ENCODE assay signal across 8 cellular contexts in the genomic region with DNA sequence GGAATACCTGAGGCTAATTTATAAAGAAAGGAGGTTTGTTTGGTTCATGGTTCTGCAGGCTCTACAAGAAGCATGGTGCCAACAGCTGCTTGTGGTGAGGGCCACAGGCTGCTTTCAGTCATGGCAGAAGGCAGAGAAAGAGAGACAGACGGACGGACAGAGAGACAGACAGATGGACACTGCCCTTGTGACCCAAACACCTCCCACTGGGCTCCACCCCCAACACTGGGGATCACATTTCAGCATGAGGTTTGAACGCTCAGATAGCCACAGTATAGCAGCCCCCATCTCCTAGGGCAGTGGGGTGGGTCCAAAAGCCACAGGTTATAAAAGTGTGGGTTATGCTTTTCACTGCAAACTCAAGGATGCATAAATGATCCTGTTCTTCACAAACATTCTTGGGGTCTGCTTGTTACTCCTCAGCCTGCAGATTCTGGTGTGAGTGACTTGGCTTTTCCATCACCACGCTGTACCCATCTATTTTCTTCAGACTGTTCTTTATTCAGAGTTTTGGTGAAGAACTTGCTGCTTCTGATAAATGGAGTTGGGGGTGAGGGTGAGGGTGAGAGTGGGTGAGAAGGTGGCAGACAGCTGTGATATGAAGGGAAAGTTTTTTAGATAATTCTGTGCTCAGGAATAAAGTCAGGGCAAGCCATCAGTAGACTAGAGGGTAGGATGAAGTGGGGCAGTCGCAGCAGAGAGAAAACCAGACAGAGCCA.
A peak's percentile ranks its signal among the peaks of the same experiment; 100 is the strongest.
DNase-seq lines count a peak whose midpoint lies in the region; ATAC-seq, FAIRE-seq and TF ChIP-seq lines count a peak whose summit lies in the region.
"Not testable (repeated sequence)": the region's sequence is repeated elsewhere in the genome, so short reads cannot be mapped to it uniquely, and the experiment has no call there.

No MANE protein-coding gene starts in this region.

- not testable (repeated sequence) for H3K23me2 ChIP-seq in H1 (ENCODE audit: low read depth, low read length)

- H3K18ac ChIP-seq in H1 (ENCODE audit: extremely low read depth, low read length): 0 out of 2 replicates have a peak overlapping the region, but pooled peaks have one; percentile 60

- not testable (repeated sequence) for H3K79me1 ChIP-seq in H1 (ENCODE audit: low read depth, low read length)

- ATAC-seq in CD8-positive, alpha-beta T cell: not testable (repeated sequence)
- ATAC-seq in GM23338: peak; percentile 72
- ATAC-seq in stimulated activated memory B cell treated with anti-CD40 and anti-IgM and Interleukin-4, amounts not matched to agents 10 μg/mL and 1 μg/mL and 100 μg/mL, for 72 hours: peak; percentile 12

- H4K20me1 ChIP-seq in GM23338 (replicated peaks; ENCODE audit: insufficient read depth); H1 (replicated peaks in 1 of 2; ENCODE audit: control insufficient read depth in 1 of 2, insufficient read depth in 2 of 2, low read length in 2 of 2): not testable (repeated sequence)

- H3K27me3 Mint-ChIP-seq in CD8-positive, alpha-beta T cell (ENCODE audit: low read depth); GM23338 (ENCODE audit: insufficient read depth, low read depth, poor library complexity); activated CD4-positive, alpha-beta memory T cell treated with anti-CD3 and anti-CD28 coated beads, Interleukin-2, amount 10 ng/mL, durations not matched to agents 7 days and 5 days; nephron progenitor cell (ENCODE audit: low read depth, poor library complexity); stimulated activated memory B cell treated with anti-CD40 and anti-IgM and Interleukin-4, amounts not matched to agents 10 μg/mL and 1 μg/mL and 100 μg/mL, for 72 hours: not testable (repeated sequence)

- not testable (repeated sequence) for H3K27ac ChIP-seq in CD8-positive, alpha-beta T cell (ENCODE audit: low read depth, low read length); H1 (ENCODE audit: low read depth, low read length)
- H3K27ac ChIP-seq in GM23338 (ENCODE audit: low read depth): peak overlapping the region; percentile 96

- not testable (repeated sequence) for H4K91ac ChIP-seq in H1 (replicated peaks; ENCODE audit: insufficient read length, low read length)

- not testable (repeated sequence) for H4K8ac ChIP-seq in H1 (ENCODE audit: extremely low read depth, insufficient read depth, low read length)

- intact Hi-C loops in CD8-positive, alpha-beta T cell (cut with DNase I, micrococcal nuclease): not testable (repeated sequence)

- not testable (repeated sequence) for H3K4ac ChIP-seq in H1 (replicated peaks; ENCODE audit: insufficient read length, low read depth, low read length)

- TF ChIP-seq POLR2A in H1 (IDR thresholded peaks at IDR 0.05; ENCODE audit: control extremely low read depth in 1 of 2, low read depth in 2 of 2, low read length in 2 of 2): not testable (repeated sequence)

- H2BK5ac ChIP-seq in H1 (ENCODE audit: low read depth, low read length): not testable (repeated sequence)

- not testable (repeated sequence) for TF ChIP-seq RAD21 in H1 (IDR thresholded peaks at IDR 0.05 in 1 of 2, conservative IDR thresholded peaks at IDR 0.05 in 1 of 2; ENCODE audit: low read depth in 2 of 2, low read length in 2 of 2)

- peak overlapping the region; percentile 55 for H4K5ac ChIP-seq in H1 (ENCODE audit: insufficient read length, low read depth, low read length)

- H2BK120ac ChIP-seq in H1 (replicated peaks; ENCODE audit: low read depth, low read length): not testable (repeated sequence)

- not testable (repeated sequence) for H3K9me2 ChIP-seq in GM23338 (ENCODE audit: insufficient read depth)

- not testable (repeated sequence) for DNase-seq in CD8-positive, alpha-beta T cell; activated CD4-positive, alpha-beta memory T cell treated with anti-CD3 and anti-CD28 coated beads, Interleukin-2, amount 10 ng/mL, durations not matched to agents 7 days and 5 days; nephron progenitor cell
- DNase-seq in GM23338 (ENCODE audit: low spot score) (peak; percentile 42), NCI-H82 (lab: John Stamatoyannopoulos, UW) (peak; percentile 7), H1 (ENCODE audit: low read depth in 1 of 2, low spot score in 2 of 2) (peak in 1 of 2 experiments; percentile 52), left kidney (ENCODE audit: low read depth, low spot score) (peak; percentile 49)

- not testable (repeated sequence) for H2BK15ac ChIP-seq in H1 (ENCODE audit: low read length)

- H2BK12ac ChIP-seq in H1 (ENCODE audit: low read depth, low read length): not testable (repeated sequence)

- not testable (repeated sequence) for H3K4me3 Mint-ChIP-seq in CD8-positive, alpha-beta T cell; activated CD4-positive, alpha-beta memory T cell treated with anti-CD3 and anti-CD28 coated beads, Interleukin-2, amount 10 ng/mL, durations not matched to agents 7 days and 5 days; stimulated activated memory B cell treated with anti-CD40 and anti-IgM and Interleukin-4, amounts not matched to agents 10 μg/mL and 1 μg/mL and 100 μg/mL, for 72 hours
- H3K4me3 Mint-ChIP-seq in GM23338 (0 out of 3 replicates have a peak overlapping the region, but pooled peaks have one; percentile 22), nephron progenitor cell (peak overlapping the region; percentile 33)

- not testable (repeated sequence) for H3K9me3 ChIP-seq in CD8-positive, alpha-beta T cell (ENCODE audit: low read length); H1 (ENCODE audit: insufficient read depth in 2 of 2, low read depth in 1 of 2, low read length in 1 of 2)

- not testable (repeated sequence) for H3K56ac ChIP-seq in H1 (replicated peaks; ENCODE audit: insufficient read length, low read depth, low read length)

- not testable (repeated sequence) for H3K79me2 ChIP-seq in GM23338 (replicated peaks; ENCODE audit: insufficient read depth); H1 (ENCODE audit: control insufficient read depth in 1 of 2, insufficient read depth in 2 of 2, low read length in 2 of 2)

- not testable (repeated sequence) for H3K9ac ChIP-seq in H1 (replicated peaks in 1 of 4; ENCODE audit: extremely low read depth in 1 of 4, low read depth in 3 of 4, low read length in 3 of 4)

- not testable (repeated sequence) for H3K36me3 ChIP-seq in CD8-positive, alpha-beta T cell (ENCODE audit: insufficient read depth, low read length); GM23338 (ENCODE audit: insufficient read depth); H1 (ENCODE audit: control insufficient read depth in 2 of 4, insufficient read depth in 4 of 4, low read length in 3 of 4)

- peaks cover 14% of the 10 kb centered on the region for H3K4me1 Mint-ChIP-seq in CD8-positive, alpha-beta T cell (ENCODE audit: low read depth)
- H3K4me1 Mint-ChIP-seq in GM23338 (peaks cover 33% of the 10 kb centered on the region), nephron progenitor cell (peaks cover 47% of the 10 kb centered on the region)
- peaks cover 27% of the 10 kb centered on the region for H3K4me1 Mint-ChIP-seq in activated CD4-positive, alpha-beta memory T cell treated with anti-CD3 and anti-CD28 coated beads, Interleukin-2, amount 10 ng/mL, durations not matched to agents 7 days and 5 days
- H3K4me1 Mint-ChIP-seq in stimulated activated memory B cell treated with anti-CD40 and anti-IgM and Interleukin-4, amounts not matched to agents 10 μg/mL and 1 μg/mL and 100 μg/mL, for 72 hours: not testable (repeated sequence)

- H2AK5ac ChIP-seq in H1 (ENCODE audit: low read depth, low read length): 0 out of 2 replicates have a peak overlapping the region, but pooled peaks have one; percentile 90

- H2BK20ac ChIP-seq in H1 (ENCODE audit: low read length): peak overlapping the region; percentile 93; the same call in 1 of the 2 replicates

- not testable (repeated sequence) for H3K4me1 ChIP-seq in CD8-positive, alpha-beta T cell (ENCODE audit: insufficient read depth, low read length)
- H3K4me1 ChIP-seq in GM23338 (ENCODE audit: insufficient read depth) (peaks cover 45% of the 10 kb centered on the region), H1 (replicated peaks in 1 of 4; ENCODE audit: control insufficient read depth in 3 of 4, insufficient read depth in 4 of 4, low read length in 3 of 4) (peaks cover 10 to 22% (median 13%) of the 10 kb centered on the region in 4 experiments)

- not testable (repeated sequence) for TF ChIP-seq CTCF in CD8-positive, alpha-beta T cell (IDR thresholded peaks at IDR 0.05); GM23338 (conservative IDR thresholded peaks at IDR 0.05; ENCODE audit: low read depth in 2 of 2); H1 (IDR thresholded peaks at IDR 0.05; ENCODE audit: control extremely low read depth in 1 of 3, insufficient read depth in 1 of 3, low read depth in 1 of 3, low read length in 3 of 3); nephron progenitor cell (IDR thresholded peaks at IDR 0.05)

- not testable (repeated sequence) for H3K9me3 Mint-ChIP-seq in CD8-positive, alpha-beta T cell; GM23338; activated CD4-positive, alpha-beta memory T cell treated with anti-CD3 and anti-CD28 coated beads, Interleukin-2, amount 10 ng/mL, durations not matched to agents 7 days and 5 days; stimulated activated memory B cell treated with anti-CD40 and anti-IgM and Interleukin-4, amounts not matched to agents 10 μg/mL and 1 μg/mL and 100 μg/mL, for 72 hours
- H3K9me3 Mint-ChIP-seq in nephron progenitor cell: peaks cover 20% of the 10 kb centered on the region

- peak overlapping the region; percentile 70 for H3K4me2 ChIP-seq in GM23338
- H3K4me2 ChIP-seq in H1 (ENCODE audit: insufficient read depth in 1 of 2, low read depth in 2 of 2, low read length in 2 of 2): peak overlapping the region in 1 of 2 experiments; percentile 42; a peak in 2 of 4 replicates

- CTCF ChIA-PET in CD8-positive, alpha-beta T cell (lab: Charles Lee); activated CD4-positive, alpha-beta memory T cell treated with anti-CD3 and anti-CD28 coated beads, Interleukin-2, amount 10 ng/mL, durations not matched to agents 7 days and 5 days (lab: Charles Lee); H1 (lab: Charles Lee; ENCODE audit: partially characterized antibody): not testable (repeated sequence)

- WGBS in H1 (ENCODE audit: extremely low coverage in 1 of 2, insufficient coverage in 1 of 2, insufficient read length in 1 of 2, insufficient replicate concordance in 2 of 2, low coverage in 1 of 2, low lambda C conversion rate in 2 of 2, missing lambda C conversion rate in 1 of 2), 2 experiments: 73% methylated on average over 4 of the region's 5 CpGs; no CpG with 5 or more reads in 1 of the 2 experiments

- POLR2A ChIA-PET in CD8-positive, alpha-beta T cell (lab: Charles Lee); activated CD4-positive, alpha-beta memory T cell treated with anti-CD3 and anti-CD28 coated beads, Interleukin-2, amount 10 ng/mL, durations not matched to agents 7 days and 5 days (lab: Charles Lee); H1 (lab: Charles Lee; ENCODE audit: partially characterized antibody): not testable (repeated sequence)

- H2AFZ ChIP-seq in GM23338; H1 (ENCODE audit: low read length): not testable (repeated sequence)

- H3K27ac Mint-ChIP-seq in CD8-positive, alpha-beta T cell: peak overlapping the region; percentile 70
- peak overlapping the region; percentile 96 for H3K27ac Mint-ChIP-seq in GM23338
- peak overlapping the region; percentile 49 for H3K27ac Mint-ChIP-seq in activated CD4-positive, alpha-beta memory T cell treated with anti-CD3 and anti-CD28 coated beads, Interleukin-2, amount 10 ng/mL, durations not matched to agents 7 days and 5 days
- peak overlapping the region; percentile 87 for H3K27ac Mint-ChIP-seq in nephron progenitor cell
- H3K27ac Mint-ChIP-seq in stimulated activated memory B cell treated with anti-CD40 and anti-IgM and Interleukin-4, amounts not matched to agents 10 μg/mL and 1 μg/mL and 100 μg/mL, for 72 hours: peak overlapping the region; percentile 61

- H3K27me3 ChIP-seq in CD8-positive, alpha-beta T cell (ENCODE audit: insufficient read depth, low read length); GM23338 (ENCODE audit: insufficient read depth); H1 (replicated peaks in 1 of 4; ENCODE audit: control insufficient read depth in 3 of 4, extremely low read depth in 1 of 4, insufficient read depth in 3 of 4, low read length in 3 of 4): not testable (repeated sequence)

- not testable (repeated sequence) for FAIRE-seq in H1 (lab: Jason Lieb, UNC)

- not testable (repeated sequence) for H3F3A ChIP-seq in GM23338 (replicated peaks; ENCODE audit: low read depth)

- not testable (repeated sequence) for H3K4me3 ChIP-seq in CD8-positive, alpha-beta T cell (ENCODE audit: low read depth, low read length); H1 (ENCODE audit: extremely low read depth in 1 of 4, insufficient read depth in 2 of 4, low read depth in 3 of 4, low read length in 4 of 4)
- peak overlapping the region; percentile 3; the same call in 1 of the 2 replicates for H3K4me3 ChIP-seq in GM23338

- not testable (repeated sequence) for H3K14ac ChIP-seq in H1 (ENCODE audit: insufficient read length)

- not testable (repeated sequence) for TF ChIP-seq EP300 in H1 (IDR thresholded peaks at IDR 0.05; ENCODE audit: borderline replicate concordance in 1 of 2, low read depth in 2 of 2, low read length in 2 of 2)

- not testable (repeated sequence) for H3K23ac ChIP-seq in H1 (ENCODE audit: insufficient read length)

- peaks cover 21% of the 10 kb centered on the region for H3K36me3 Mint-ChIP-seq in CD8-positive, alpha-beta T cell
- peaks cover 14% of the 10 kb centered on the region for H3K36me3 Mint-ChIP-seq in GM23338 (ENCODE audit: low read depth)
- H3K36me3 Mint-ChIP-seq in activated CD4-positive, alpha-beta memory T cell treated with anti-CD3 and anti-CD28 coated beads, Interleukin-2, amount 10 ng/mL, durations not matched to agents 7 days and 5 days (ENCODE audit: low read depth): peaks cover 12% of the 10 kb centered on the region
- peaks cover 27% of the 10 kb centered on the region for H3K36me3 Mint-ChIP-seq in nephron progenitor cell (ENCODE audit: low read depth)
- H3K36me3 Mint-ChIP-seq in stimulated activated memory B cell treated with anti-CD40 and anti-IgM and Interleukin-4, amounts not matched to agents 10 μg/mL and 1 μg/mL and 100 μg/mL, for 72 hours: peaks cover 40% of the 10 kb centered on the region
